In genomic region chr17:57442401-57442823, GRCh38 we compare ENCODE assay signal across 10 cellular contexts.
DNase-seq lines count a peak whose midpoint lies in the region; ATAC-seq and TF ChIP-seq lines count a peak whose summit lies in the region.
"Had no signal": no experiment of that assay in that cellular context is flagged by ENCODE, and none has a peak within 500 bp of the region (broad histone marks: within the 10 kb centered on the region; RNA-seq: fewer than 3 reads in every experiment).

No MANE protein-coding gene starts in this region.

- peak overlapping the region; percentile 61 for H3K9ac ChIP-seq in Karpas-422 (ENCODE audit: low read length)

- no peak overlapping the region for H2AFZ ChIP-seq in Karpas-422 (ENCODE audit: low read length)

- CTCF ChIA-PET in CD4-positive, alpha-beta T cell (lab: Charles Lee), result interaction anchor here (3.1 kb wide), 1 partner anchor 199 kb away, joined by 20 read pairs; no protein-coding TSS in a partner anchor

- no peaks in the 10 kb centered on the region for H3K36me3 ChIP-seq in Karpas-422 (ENCODE audit: insufficient read depth, low read length)
- H3K36me3 ChIP-seq: sigmoid colon had no signal

- H3K9me2 ChIP-seq in Karpas-422 (replicated peaks; ENCODE audit: insufficient read depth, low read length), result no peaks in the 10 kb centered on the region

- DNase-seq in CD4-positive, alpha-beta T cell, result no peak
- DNase-seq in Karpas-422 (no peak), nephron progenitor cell (no peak), KBM-7 (no peak), foreskin keratinocyte (no peak)
- DNase-seq: sigmoid colon, SW 1271 had no signal

- in situ Hi-C loops in KBM-7 (cut with MboI; ENCODE audit: low pct_unique_long_range_greater_than_20kb, low sequenced_read_pairs), result no loop called here

- H3K27me3 ChIP-seq in CD4-positive, alpha-beta T cell (ENCODE audit: control insufficient read depth, insufficient read depth, low read length), result no peaks in the 10 kb centered on the region
- no peaks in the 10 kb centered on the region for H3K27me3 ChIP-seq in Karpas-422 (ENCODE audit: low read length)
- H3K27me3 ChIP-seq in foreskin keratinocyte, result no peaks in the 10 kb centered on the region
- H3K27me3 ChIP-seq: sigmoid colon had no signal

- H3K79me2 ChIP-seq in Karpas-422 (ENCODE audit: low read length), result peaks cover 99% of the 10 kb centered on the region

- no peaks in the 10 kb centered on the region for H3K9me3 ChIP-seq in CD4-positive, alpha-beta T cell (ENCODE audit: control insufficient read depth, low read length)
- H3K9me3 ChIP-seq in Karpas-422 (ENCODE audit: low read length), result no peaks in the 10 kb centered on the region
- H3K9me3 ChIP-seq: sigmoid colon had no signal

- peak overlapping the region; percentile 48 for H3K4me2 ChIP-seq in Karpas-422 (ENCODE audit: low read depth, low read length, poor library complexity, severe bottlenecking)

- peaks cover 6% of the 10 kb centered on the region for H3K36me3 Mint-ChIP-seq in CD4-positive, alpha-beta T cell (ENCODE audit: low read depth)
- H3K36me3 Mint-ChIP-seq in brain, result no peaks in the 10 kb centered on the region
- H3K36me3 Mint-ChIP-seq in nephron progenitor cell (ENCODE audit: low read depth), result peaks cover 15% of the 10 kb centered on the region

- H3K27ac Mint-ChIP-seq in CD4-positive, alpha-beta T cell, result peak overlapping the region; percentile 87
- peak overlapping the region in 4 of 5 experiments; percentile 93 to 99 (median 96) for H3K27ac Mint-ChIP-seq in brain
- H3K27ac Mint-ChIP-seq in nephron progenitor cell, result peak overlapping the region; percentile 92

- H3K4me3 ChIP-seq in Karpas-422 (ENCODE audit: low read length), result no peak overlapping the region
- H3K4me3 ChIP-seq: sigmoid colon had no signal

- no peaks in the 10 kb centered on the region for H4K20me1 ChIP-seq in Karpas-422 (ENCODE audit: insufficient read depth, low read depth, low read length)

- H3K9me3 Mint-ChIP-seq in CD4-positive, alpha-beta T cell, result no peaks in the 10 kb centered on the region
- H3K9me3 Mint-ChIP-seq in brain (peaks cover 0 to 2% (median 0%) of the 10 kb centered on the region in 5 experiments), nephron progenitor cell (no peaks in the 10 kb centered on the region)

- H3K27ac ChIP-seq in CD4-positive, alpha-beta T cell (ENCODE audit: low read depth, low read length), result no peak overlapping the region
- H3K27ac ChIP-seq in Karpas-422 (ENCODE audit: low read length), result peak overlapping the region; percentile 93
- no peak overlapping the region for H3K27ac ChIP-seq in foreskin keratinocyte
- H3K27ac ChIP-seq: sigmoid colon had no signal

- H3K27me3 Mint-ChIP-seq in CD4-positive, alpha-beta T cell, result no peaks in the 10 kb centered on the region
- H3K27me3 Mint-ChIP-seq in brain (no peaks in the 10 kb centered on the region), nephron progenitor cell (ENCODE audit: low read depth, poor library complexity) (peaks cover under 1% of the 10 kb centered on the region)

- intact Hi-C loops in CD4-positive, alpha-beta T cell (cut with DNase I, micrococcal nuclease), result loop anchor here (5.0 to 10.0 kb wide), 4 partner anchors 52 to 200 kb away; partner anchors contain the start of gene MSI2 (in 1 of the 2)

- H3K4me3 Mint-ChIP-seq in CD4-positive, alpha-beta T cell, result peak overlapping the region; percentile 12
- no peak overlapping the region for H3K4me3 Mint-ChIP-seq in brain
- H3K4me3 Mint-ChIP-seq in nephron progenitor cell, result no peak overlapping the region

- ATAC-seq in CD4-positive, alpha-beta T cell (ENCODE audit: poor library complexity), result no peak
- ATAC-seq in GM21390 (IDR thresholded peaks at IDR 0.05; ENCODE audit: unreplicated experiment) (no peak), HG03039 (IDR thresholded peaks at IDR 0.05; ENCODE audit: unreplicated experiment) (no peak), foreskin keratinocyte (no peak)

- peaks cover 81% of the 10 kb centered on the region for H3K4me1 Mint-ChIP-seq in CD4-positive, alpha-beta T cell (ENCODE audit: low read depth)
- peaks cover 100% of the 10 kb centered on the region for H3K4me1 Mint-ChIP-seq in brain
- peaks cover 97% of the 10 kb centered on the region for H3K4me1 Mint-ChIP-seq in nephron progenitor cell

- TF ChIP-seq CTCF in CD4-positive, alpha-beta T cell (IDR thresholded peaks at IDR 0.05), result no peak
- TF ChIP-seq CTCF in brain (conservative IDR thresholded peaks at IDR 0.05), result no peak
- no peak for TF ChIP-seq CTCF in nephron progenitor cell (IDR thresholded peaks at IDR 0.05)
- no peak for TF ChIP-seq CTCF in foreskin keratinocyte (conservative IDR thresholded peaks at IDR 0.05)

- POLR2A ChIA-PET in CD4-positive, alpha-beta T cell (lab: Charles Lee), result no interaction called here

- H3K4me1 ChIP-seq in Karpas-422 (ENCODE audit: low read length) (peaks cover 100% of the 10 kb centered on the region), foreskin keratinocyte (peaks cover 24% of the 10 kb centered on the region)
